ENCODE assay signal across 8 cellular contexts in genomic region chr13:48001127-48001881, GRCh38. TPM values are rescaled to one million over a fixed set of nuclear protein-coding genes. Genes with fewer than 3 reads are reported as not detected.
A peak's percentile ranks its signal among the peaks of the same experiment; 100 is the strongest.
DNase-seq lines count a peak whose midpoint lies in the region; TF ChIP-seq lines count a peak whose summit lies in the region.

Gene SUCLA2 (minus strand): TSS chr13:48001273. CDS start chr13:48001269, 4 bp downstream.

- peak within 1 kb of the TSS; percentile 27 to 60; a peak in 2 of 4 replicates for H3K27ac ChIP-seq in SK-N-SH (ENCODE audit: low read depth in 2 of 2, low read length in 1 of 2)
- peak within 1 kb of the TSS; percentile 87 for H3K27ac ChIP-seq in suprapubic skin

- H3K27me3 ChIP-seq in GM06990 (replicated peaks; ENCODE audit: control insufficient read depth, insufficient read depth, low read length): no peaks in the 10 kb centered on the region
- no peaks in the 10 kb centered on the region for H3K27me3 ChIP-seq in SK-N-SH (ENCODE audit: insufficient read depth)
- H3K27me3 ChIP-seq in suprapubic skin: no peaks in the 10 kb centered on the region

- H3K36me3 Mint-ChIP-seq in HFFc6 (ENCODE audit: low read depth): no peaks in the 10 kb centered on the region; the same call in 1 of the 2 replicates

- POLR2A ChIA-PET in SK-N-SH (lab: Yijun Ruan, JAX): interaction anchor here (1.0 kb wide), 1 partner anchor 36 kb away, joined by 4 read pairs; the partner anchor contains the start of gene NUDT15

- H3K4me1 Mint-ChIP-seq in HFFc6 (ENCODE audit: low read depth): peaks cover 32% of the 10 kb centered on the region

- H3K4me3 Mint-ChIP-seq in HFFc6: peak within 1 kb of the TSS; percentile 98

- no peaks in the 10 kb centered on the region for H4K20me1 ChIP-seq in SK-N-SH (ENCODE audit: insufficient read depth)

- H3K27me3 Mint-ChIP-seq in HFFc6 (ENCODE audit: insufficient read depth): peaks cover 3% of the 10 kb centered on the region

- DNase-seq in GM06990 (ENCODE audit: extremely low read depth, insufficient read length) (peak; percentile 95), HFFc6 (peak; percentile 79), NB4 (ENCODE audit: low read depth) (peak; percentile 94), SK-N-SH (peak; percentile 99), globus pallidus (ENCODE audit: low spot score) (peak; percentile 87), occipital lobe (lab: John Stamatoyannopoulos, UW) (peak; percentile 86), suprapubic skin (ENCODE audit: low spot score in 2 of 2) (peak; percentile 85 to 91)
- peak; percentile 93 for DNase-seq in activated naive CD4-positive, alpha-beta T cell treated with anti-CD3 and anti-CD28 coated beads, Interleukin-2, amount 50 U/mL, for 16 hours

- H3K4me2 ChIP-seq in SK-N-SH: peak within 1 kb of the TSS; percentile 84

- H3K4me1 ChIP-seq in SK-N-SH (ENCODE audit: control insufficient read depth in 1 of 2, insufficient read depth in 2 of 2, low read depth in 1 of 2, low read length in 1 of 2): peaks cover 4 to 8% of the 10 kb centered on the region in 2 experiments
- H3K4me1 ChIP-seq in suprapubic skin: peaks cover 27% of the 10 kb centered on the region

- H3K4me3 ChIP-seq in GM06990 (replicated peaks; ENCODE audit: low read depth, low read length) (peak within 1 kb of the TSS; percentile 92), NB4 (ENCODE audit: low read depth, low read length) (peak within 1 kb of the TSS; percentile 97), SK-N-SH (ENCODE audit: low read depth in 2 of 2, low read length in 1 of 2) (peak within 1 kb of the TSS; percentile 94 to 98), suprapubic skin (peak within 1 kb of the TSS; percentile 98)

- 27% methylated on average over 33 of the region's 52 CpGs for whole genome bisulfite sequencing in SK-N-SH (ENCODE audit: low lambda C conversion rate)
- WGBS in suprapubic skin: 1% methylated on average over 20 of the region's 52 CpGs

- TF ChIP-seq CTCF in GM06990 (IDR thresholded peaks at IDR 0.05; ENCODE audit: insufficient read depth, low read length, poor library complexity, severe bottlenecking) (no peak), HFFc6 (IDR thresholded peaks at IDR 0.05) (no peak), NB4 (IDR thresholded peaks at IDR 0.05; ENCODE audit: low read depth, low read length) (no peak), SK-N-SH (IDR thresholded peaks at IDR 0.05) (no peak), suprapubic skin (IDR thresholded peaks at IDR 0.05) (no peak)

- H3F3A ChIP-seq in SK-N-SH (replicated peaks; ENCODE audit: insufficient read depth): no peaks in the 10 kb centered on the region

- TF ChIP-seq POLR2A in NB4 (IDR thresholded peaks at IDR 0.05; ENCODE audit: extremely low read depth, insufficient read length) (peak; percentile 94), suprapubic skin (IDR thresholded peaks at IDR 0.05) (peak in 1 of 2 donors; percentile 58)

- no peak for TF ChIP-seq RAD21 in SK-N-SH (IDR thresholded peaks at IDR 0.05; ENCODE audit: low read length)

- peak within 1 kb of the TSS; percentile 93 for H3K27ac Mint-ChIP-seq in HFFc6

- H3K9ac ChIP-seq in SK-N-SH: peak within 1 kb of the TSS; percentile 87

- no peaks in the 10 kb centered on the region for H3K9me2 ChIP-seq in SK-N-SH

- CTCF ChIA-PET in SK-N-SH (lab: Yijun Ruan, JAX): interaction anchor here (0.9 to 1.7 kb wide), 2 partner anchors 11 to 36 kb away, joined by 3 to 7 read pairs; partner anchors contain the start of gene NUDT15

- peak within 1 kb of the TSS; percentile 83 for H2AFZ ChIP-seq in SK-N-SH (ENCODE audit: low read depth)

- H3K36me3 ChIP-seq in GM06990 (ENCODE audit: control insufficient read depth, insufficient read depth, low read length) (no peaks in the 10 kb centered on the region), SK-N-SH (replicated peaks in 1 of 2; ENCODE audit: control insufficient read depth in 1 of 2, insufficient read depth in 2 of 2, low read length in 1 of 2) (peaks cover 13 to 17% of the 10 kb centered on the region in 2 experiments), suprapubic skin (no peaks in the 10 kb centered on the region)

- TF ChIP-seq EP300 in SK-N-SH (IDR thresholded peaks at IDR 0.05; ENCODE audit: borderline replicate concordance in 1 of 2, low read depth in 1 of 2, low read length in 1 of 2): no peak
- TF ChIP-seq EP300 in suprapubic skin (IDR thresholded peaks at IDR 0.05): no peak

- no peaks in the 10 kb centered on the region for H3K9me3 ChIP-seq in SK-N-SH
- H3K9me3 ChIP-seq in suprapubic skin: no peaks in the 10 kb centered on the region

- no peaks in the 10 kb centered on the region for H3K9me3 Mint-ChIP-seq in HFFc6

- H3K79me2 ChIP-seq in SK-N-SH (ENCODE audit: insufficient read depth): peaks cover 46% of the 10 kb centered on the region

TF ChIP-seq in SK-N-SH, 30 proteins besides CTCF, POLR2A, EP300 and RAD21 (continues in another document):
- TF ChIP-seq MXI1 (IDR thresholded peaks at IDR 0.05; ENCODE audit: low read depth, low read length): peak; percentile 68
- TF ChIP-seq SIN3A (IDR thresholded peaks at IDR 0.05; ENCODE audit: borderline replicate concordance, low read depth, low read length): peak; percentile 54; the same call in 1 of the 2 replicates
- TF ChIP-seq GATA2 (CRISPR knock-in tag; IDR thresholded peaks at IDR 0.05): no peak
- TF ChIP-seq POLR2AphosphoS5 (IDR thresholded peaks at IDR 0.05; ENCODE audit: low read depth, low read length): peak; percentile 85
- TF ChIP-seq REST (IDR thresholded peaks at IDR 0.05; ENCODE audit: low read depth, low read length): no peak
- TF ChIP-seq CHD2 (IDR thresholded peaks at IDR 0.05; ENCODE audit: low read length, partially characterized antibody): peak; percentile 28
- no peak for TF ChIP-seq FOSL2 (IDR thresholded peaks at IDR 0.05; ENCODE audit: borderline replicate concordance, low read depth)
- TF ChIP-seq JUND (IDR thresholded peaks at IDR 0.05): no peak
- TF ChIP-seq MAX (IDR thresholded peaks at IDR 0.05; ENCODE audit: low read depth): no peak
- TF ChIP-seq ZBTB33 (IDR thresholded peaks at IDR 0.05; ENCODE audit: borderline replicate concordance, low read depth): no peak
- no peak for TF ChIP-seq USF2 (IDR thresholded peaks at IDR 0.05; ENCODE audit: borderline replicate concordance, low read depth, low read length)
- no peak for TF ChIP-seq FOXM1 (IDR thresholded peaks at IDR 0.05; ENCODE audit: low read depth)
- TF ChIP-seq RCOR1 (IDR thresholded peaks at IDR 0.05; ENCODE audit: low read length): no peak; the same call in 1 of the 2 replicates
- TF ChIP-seq MEF2A (IDR thresholded peaks at IDR 0.05; ENCODE audit: borderline replicate concordance, low read depth): no peak

RNA-seq across cellular contexts. Expression of gene SUCLA2, which starts in this region (rescaled TPM):
- 10 to 100 TPM; 37.7 to 47.0 (median 42.4) TPM for total RNA-seq in HFFc6 (2021; fragmentation: NEBNext Ultra II Directional; extraction: Animal tissue kit (Norgen Biotek cat#: 25700))
- 24.8 and 29.7 TPM in 2 replicates for polyA plus RNA-seq in SK-N-SH (2012; rRNA removed)
- polyA plus RNA-seq in SK-N-SH (2012; cell fraction: cytosol; rRNA removed): 37.5 and 48.0 TPM in 2 replicates
- 11.6 and 17.8 TPM in 2 replicates for polyA plus RNA-seq in SK-N-SH (2012; cell fraction: nucleus; rRNA removed)
- total RNA-seq in occipital lobe (63.3 TPM), suprapubic skin (10 to 100 TPM; 26.1 to 49.6 (median 38.0) TPM)

Comparison
In these comparisons a context has a peak if more than half of its experiments do, and no peak if none do; other contexts are left out.
1. Peak in every context shown above with its lines: DNase-seq, H3K4me3 ChIP-seq and H3K27ac ChIP-seq.